33 cellular contexts compared by ENCODE assay signal in the genomic region with DNA sequence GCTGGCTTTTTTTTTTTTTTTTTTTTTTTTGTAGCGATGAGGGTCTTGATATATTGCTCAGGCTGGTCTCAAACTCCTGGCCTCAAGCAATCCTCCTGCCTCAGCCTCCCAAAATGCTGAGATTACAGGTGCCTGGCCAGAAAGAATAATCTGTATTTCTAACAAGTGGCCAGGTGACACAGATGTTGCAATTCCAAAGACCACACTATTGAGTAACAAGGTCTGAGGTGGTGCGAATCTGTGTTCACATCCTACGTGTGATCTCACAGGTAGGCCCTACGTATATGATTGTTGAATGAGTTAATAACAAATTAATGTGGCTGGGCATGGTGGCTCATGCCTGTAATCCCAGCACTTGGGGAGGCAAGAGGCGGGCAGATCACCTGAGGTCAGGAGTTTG. TPM values are rescaled to one million over a fixed set of nuclear protein-coding genes. Genes with fewer than 3 reads are reported as not detected.
"Had no signal": no experiment of that assay in that cellular context is flagged by ENCODE, and none has a peak within 500 bp of the region (broad histone marks: within the 10 kb centered on the region; RNA-seq: fewer than 3 reads in every experiment).

No MANE protein-coding gene starts in this region.

- H3K9me3 ChIP-seq: ascending aorta had no signal

- H3K36me3 ChIP-seq: ascending aorta, cardiac muscle cell, WERI-Rb-1 had no signal

- H3K4me3 ChIP-seq: ascending aorta, cardiac muscle cell had no signal

- ATAC-seq: activated CD4-positive, alpha-beta T cell treated with anti-CD3 and anti-CD28 coated beads for 36 hours; activated CD4-positive, CD25-positive, alpha-beta regulatory T cell treated with anti-CD3 and anti-CD28 coated beads, Interleukin-2, amount 50 U/mL, for 24 hours; activated CD8-positive, alpha-beta memory T cell treated with anti-CD3 and anti-CD28 coated beads, Interleukin-2, amount 10 ng/mL, durations not matched to agents 7 days and 5 days; activated CD8-positive, alpha-beta T cell treated with anti-CD3 and anti-CD28 coated beads, Interleukin-2, amount 10 ng/mL, durations not matched to agents 7 days and 5 days; activated naive CD8-positive, alpha-beta T cell treated with anti-CD3 and anti-CD28 coated beads, Interleukin-2, amount 50 U/mL, for 24 hours; T-cell; T-helper 17 cell; WTC11 had no signal

- FAIRE-seq: TTC549 had no signal

- H3K4me1 ChIP-seq: ascending aorta had no signal

- DNase-seq: activated CD4-positive, alpha-beta memory T cell treated with anti-CD3 and anti-CD28 coated beads, Interleukin-2, amount 10 ng/mL, durations not matched to agents 7 days and 5 days; activated CD4-positive, alpha-beta T cell treated with anti-CD3 and anti-CD28 coated beads for 1 hour; activated CD4-positive, alpha-beta T cell treated with anti-CD3 and anti-CD28 coated beads for 36 hours; activated CD4-positive, alpha-beta T cell treated with anti-CD3 and anti-CD28 coated beads for 48 hours; activated CD4-positive, alpha-beta T cell treated with anti-CD3 and anti-CD28 coated beads, Interleukin-2, amount 10 ng/mL, durations not matched to agents 7 days and 5 days; activated CD4-positive, alpha-beta T cell treated with anti-CD3 and anti-CD28 coated beads, Interleukin-2, amount 50 U/mL, for 48 hours; activated CD4-positive, CD25-positive, alpha-beta regulatory T cell; activated CD8-positive, alpha-beta memory T cell treated with anti-CD3 and anti-CD28 coated beads for 24 hours; activated CD8-positive, alpha-beta memory T cell treated with anti-CD3 and anti-CD28 coated beads, Interleukin-2, amount 10 ng/mL, durations not matched to agents 7 days and 5 days; activated CD8-positive, alpha-beta memory T cell treated with anti-CD3 and anti-CD28 coated beads, Interleukin-2, amount 50 U/mL, for 48 hours; activated CD8-positive, alpha-beta T cell treated with anti-CD3 and anti-CD28 coated beads, Interleukin-2, amount 10 ng/mL, durations not matched to agents 7 days and 5 days; activated effector memory CD4-positive, alpha-beta T cell treated with Interleukin-2 at 50 U/mL for 16 hours; activated gamma-delta T cell; activated naive CD4-positive, alpha-beta T cell treated with anti-CD3 and anti-CD28 coated beads, Interleukin-2, amount 10 ng/mL, durations not matched to agents 7 days and 5 days; activated naive CD4-positive, alpha-beta T cell treated with Interleukin-2 at 50 U/mL for 16 hours; activated naive CD8-positive, alpha-beta T cell treated with anti-CD3 and anti-CD28 coated beads, Interleukin-2, amount 10 ng/mL, durations not matched to agents 7 days and 5 days; activated naive CD8-positive, alpha-beta T cell treated with anti-CD3 and anti-CD28 coated beads, Interleukin-2, amount 50 U/mL, for 24 hours; activated T-cell treated with anti-CD3 and anti-CD28 coated beads, Interleukin-2, amount 50 U/mL, for 24 hours; activated T-cell treated with anti-CD3 and anti-CD28 coated beads, Interleukin-2, amount 50 U/mL, for 48 hours; amygdala; anterior cingulate cortex; caudate nucleus; cerebellar nuclear complex; T-cell; T-helper 17 cell; T1000; WERI-Rb-1 had no signal

- H3K27me3 ChIP-seq: ascending aorta, cardiac muscle cell had no signal

- H3K27ac ChIP-seq: ascending aorta, cardiac muscle cell, WERI-Rb-1 had no signal

RNA-seq across cellular contexts. Expression of a gene that starts 33.3 kb away (rescaled TPM):
- total RNA-seq: activated CD8-positive, alpha-beta T cell treated with anti-CD3 and anti-CD28 coated beads, Interleukin-2, amount 10 ng/mL, durations not matched to agents 7 days and 5 days; activated T-helper 2 cell treated with anti-CD3 and anti-CD28 coated beads, Interferon-gamma antibody, Interleukin-2, Interleukin-4, amounts not matched to agents 10 μg/mL and 5 μg/mL and 100 μg/mL, durations not matched to agents 14 hours and 24 hours and 36 hours; ascending aorta had no signal
- polyA plus RNA-seq: cardiac muscle cell had no signal

RNA-seq across cellular contexts. Expression of a gene that starts 44.6 kb away (rescaled TPM):
- total RNA-seq: activated T-helper 2 cell treated with anti-CD3 and anti-CD28 coated beads, Interferon-gamma antibody, Interleukin-2, Interleukin-4, amounts not matched to agents 10 μg/mL and 5 μg/mL and 100 μg/mL, durations not matched to agents 14 hours and 24 hours and 36 hours; cardiac muscle cell; WTC11 had no signal
